In genomic region chr21:16193758-16194606, GRCh38 we compare ENCODE assay signal across 9 cellular contexts.
DNase-seq lines count a peak whose midpoint lies in the region; ATAC-seq and TF ChIP-seq lines count a peak whose summit lies in the region.
"Had no signal": no experiment of that assay in that cellular context is flagged by ENCODE, and none has a peak within 500 bp of the region (broad histone marks: within the 10 kb centered on the region; RNA-seq: fewer than 3 reads in every experiment).

No MANE protein-coding gene starts in this region.

- H3K36me3 ChIP-seq in KMS-11 (ENCODE audit: insufficient read depth) (no peaks in the 10 kb centered on the region), ascending aorta (no peaks in the 10 kb centered on the region)

- H3K27me3 ChIP-seq in KMS-11 (ENCODE audit: insufficient read depth, low read depth) (no peaks in the 10 kb centered on the region), ascending aorta (no peaks in the 10 kb centered on the region)

- peak overlapping the region; percentile 95 for H3K9ac ChIP-seq in KMS-11

- no peaks in the 10 kb centered on the region for H3K27me3 Mint-ChIP-seq in natural killer cell treated with Interleukin-12 subunit alpha and Interleukin-12 subunit beta and Interleukin-15 and Interleukin-18, amount 100 ng/mL, for 72 hours

- no peaks in the 10 kb centered on the region for H3K4me1 Mint-ChIP-seq in natural killer cell treated with Interleukin-12 subunit alpha and Interleukin-12 subunit beta and Interleukin-15 and Interleukin-18, amount 100 ng/mL, for 72 hours (ENCODE audit: low read depth in 2 of 2)

- H3K4me2 ChIP-seq in KMS-11 = peak overlapping the region; percentile 90

- TF ChIP-seq CTCF in KMS-11 (conservative IDR thresholded peaks at IDR 0.05; ENCODE audit: low read depth, low read length) (no peak; the same call in 1 of the 2 replicates), ascending aorta (IDR thresholded peaks at IDR 0.05) (peak in 1 of 3 experiments; percentile 44)

- no peak overlapping the region for H3K27ac Mint-ChIP-seq in natural killer cell treated with Interleukin-12 subunit alpha and Interleukin-12 subunit beta and Interleukin-15 and Interleukin-18, amount 100 ng/mL, for 72 hours

- peaks cover 45% of the 10 kb centered on the region for H3K79me2 ChIP-seq in KMS-11 (ENCODE audit: insufficient read depth, low read depth)

- peak; percentile 64 for ATAC-seq in GM19043 (IDR thresholded peaks at IDR 0.05; ENCODE audit: low read depth, unreplicated experiment)
- no peak for ATAC-seq in natural killer cell treated with Interleukin-12 subunit alpha and Interleukin-12 subunit beta and Interleukin-15 and Interleukin-18, amount 100 ng/mL, for 72 hours
- ATAC-seq: HCT116 had no signal

- H3K4me3 ChIP-seq in KMS-11 (IDR thresholded peaks at IDR 0.05; ENCODE audit: insufficient read depth, low read depth, low read length) = no peak overlapping the region
- peak overlapping the region; percentile 51 to 63 for H3K4me3 ChIP-seq in ascending aorta

- intact Hi-C loops in ascending aorta (cut with DNase I) = loop anchor here (5.0 to 10.0 kb wide), 3 partner anchors 63 to 128 kb away; no protein-coding TSS in a partner anchor

- no peak overlapping the region for H3K4me3 Mint-ChIP-seq in natural killer cell treated with Interleukin-12 subunit alpha and Interleukin-12 subunit beta and Interleukin-15 and Interleukin-18, amount 100 ng/mL, for 72 hours

- H3K9me3 ChIP-seq in ascending aorta = peaks cover 0 to 3% of the 10 kb centered on the region in 2 donors

- DNase-seq in AG08396 (ENCODE audit: low spot score) = peak; percentile 12
- peak; percentile 22 to 72 for DNase-seq in ascending aorta (ENCODE audit: low spot score in 2 of 2)
- DNase-seq in hepatic stellate cell (ENCODE audit: low spot score) = peak; percentile 22
- DNase-seq in putamen (ENCODE audit: low spot score) = peak; percentile 83
- DNase-seq in NCI-H748 treated with DMSO at 0.1 percent for 48 hours (lab: John Stamatoyannopoulos, UW) = no peak
- DNase-seq in natural killer cell treated with Interleukin-12 subunit alpha and Interleukin-12 subunit beta and Interleukin-15 and Interleukin-18, amount 100 ng/mL, for 72 hours (ENCODE audit: low spot score) = no peak

- peaks cover 7% of the 10 kb centered on the region for H3K9me3 Mint-ChIP-seq in natural killer cell treated with Interleukin-12 subunit alpha and Interleukin-12 subunit beta and Interleukin-15 and Interleukin-18, amount 100 ng/mL, for 72 hours

- H2AFZ ChIP-seq in KMS-11 (ENCODE audit: low read depth) = peak overlapping the region; percentile 89

- H3K27ac ChIP-seq in KMS-11 = peak overlapping the region; percentile 90
- H3K27ac ChIP-seq in ascending aorta = peak overlapping the region; percentile 73 to 76

- H3K4me1 ChIP-seq in KMS-11 (ENCODE audit: low read depth, poor library complexity, severe bottlenecking) (peaks cover 35% of the 10 kb centered on the region), ascending aorta (no peaks in the 10 kb centered on the region)

- H3K36me3 Mint-ChIP-seq in natural killer cell treated with Interleukin-12 subunit alpha and Interleukin-12 subunit beta and Interleukin-15 and Interleukin-18, amount 100 ng/mL, for 72 hours = no peaks in the 10 kb centered on the region

- no peaks in the 10 kb centered on the region for H4K20me1 ChIP-seq in KMS-11 (ENCODE audit: insufficient read depth)

Comparison
In these comparisons a context has a peak if more than half of its experiments do, and no peak if none do; other contexts are left out.
1. DNase-seq: peak in AG08396 (single experiment), ascending aorta (2 of 2), hepatic stellate cell (single experiment) and putamen (single experiment); none in NCI-H748 treated with DMSO at 0.1 percent for 48 hours (single experiment) and natural killer cell treated with Interleukin-12 subunit alpha and Interleukin-12 subunit beta and Interleukin-15 and Interleukin-18, amount 100 ng/mL, for 72 hours (single experiment).